Comparison of ENCODE assay signal across 37 cellular contexts in genomic region chr9:120040896-120041295, GRCh38.
"Had no signal": no experiment of that assay in that cellular context is flagged by ENCODE, and none has a peak within 500 bp of the region (broad histone marks: within the 10 kb centered on the region; RNA-seq: fewer than 3 reads in every experiment).

No MANE protein-coding gene starts in this region.

- H3K4me3 Mint-ChIP-seq: activated B cell treated with CpG ODN at 0.5 μM for 24 hours; activated CD4-positive, alpha-beta memory T cell treated with anti-CD3 and anti-CD28 coated beads for 36 hours; activated naive CD4-positive, alpha-beta T cell treated with anti-CD3 and anti-CD28 coated beads, Interleukin-2, amount 10 ng/mL, durations not matched to agents 7 days and 5 days; activated naive CD8-positive, alpha-beta T cell; activated naive CD8-positive, alpha-beta T cell treated with anti-CD3 and anti-CD28 coated beads, Interleukin-2, amount 50 U/mL, for 24 hours; activated T-cell treated with anti-CD3 and anti-CD28 coated beads, Interleukin-2, amount 50 U/mL, for 4 hours had no signal

- H3K27me3 Mint-ChIP-seq: activated B cell treated with CpG ODN at 0.5 μM for 24 hours; activated CD4-positive, alpha-beta memory T cell treated with anti-CD3 and anti-CD28 coated beads for 36 hours; activated naive CD4-positive, alpha-beta T cell treated with anti-CD3 and anti-CD28 coated beads, Interleukin-2, amount 10 ng/mL, durations not matched to agents 7 days and 5 days; activated naive CD8-positive, alpha-beta T cell had no signal

- H3K27ac ChIP-seq: brain microvascular endothelial cell, colonic mucosa, RWPE1, VCaP had no signal

- H3K4me1 Mint-ChIP-seq: activated B cell treated with CpG ODN at 0.5 μM for 24 hours; activated naive CD4-positive, alpha-beta T cell treated with anti-CD3 and anti-CD28 coated beads, Interleukin-2, amount 10 ng/mL, durations not matched to agents 7 days and 5 days; activated naive CD8-positive, alpha-beta T cell treated with anti-CD3 and anti-CD28 coated beads, Interleukin-2, amount 50 U/mL, for 24 hours had no signal

- H3K36me3 Mint-ChIP-seq: activated CD4-positive, alpha-beta memory T cell treated with anti-CD3 and anti-CD28 coated beads for 36 hours; activated naive CD4-positive, alpha-beta T cell treated with anti-CD3 and anti-CD28 coated beads, Interleukin-2, amount 10 ng/mL, durations not matched to agents 7 days and 5 days; activated naive CD8-positive, alpha-beta T cell had no signal

- H3K9me3 Mint-ChIP-seq: activated B cell treated with CpG ODN at 0.5 μM for 24 hours; activated CD4-positive, alpha-beta memory T cell treated with anti-CD3 and anti-CD28 coated beads for 36 hours; activated naive CD8-positive, alpha-beta T cell treated with anti-CD3 and anti-CD28 coated beads, Interleukin-2, amount 50 U/mL, for 24 hours; activated T-cell treated with anti-CD3 and anti-CD28 coated beads, Interleukin-2, amount 50 U/mL, for 4 hours had no signal

- H3K9me3 ChIP-seq: colonic mucosa, MG63 had no signal

- H3K27me3 ChIP-seq: brain microvascular endothelial cell, colonic mucosa, MG63 had no signal

- H3K36me3 ChIP-seq: brain microvascular endothelial cell, colonic mucosa, MG63 had no signal

- H3K4me1 ChIP-seq: colonic mucosa had no signal

- H3K27ac Mint-ChIP-seq: activated B cell treated with CpG ODN at 0.5 μM for 24 hours; activated CD4-positive, alpha-beta memory T cell treated with anti-CD3 and anti-CD28 coated beads for 36 hours; activated naive CD4-positive, alpha-beta T cell treated with anti-CD3 and anti-CD28 coated beads, Interleukin-2, amount 10 ng/mL, durations not matched to agents 7 days and 5 days; activated naive CD8-positive, alpha-beta T cell; activated naive CD8-positive, alpha-beta T cell treated with anti-CD3 and anti-CD28 coated beads, Interleukin-2, amount 50 U/mL, for 24 hours had no signal

- ATAC-seq: activated naive CD8-positive, alpha-beta T cell treated with anti-CD3 and anti-CD28 coated beads, Interleukin-2, amount 50 U/mL, for 24 hours; activated T-cell treated with anti-CD3 and anti-CD28 coated beads, Interleukin-2, amount 50 U/mL, for 4 hours; Panc1; Right ventricle myocardium inferior had no signal

- DNase-seq: activated B cell treated with CpG ODN at 0.5 μM for 24 hours; activated CD4-positive, alpha-beta memory T cell treated with anti-CD3 and anti-CD28 coated beads for 36 hours; activated CD4-positive, alpha-beta T cell treated with anti-CD3 and anti-CD28 coated beads for 4 hours; activated CD4-positive, alpha-beta T cell treated with anti-CD3 and anti-CD28 coated beads, Interleukin-2, amount 50 U/mL, for 1 hour; activated CD4-positive, CD25-positive, alpha-beta regulatory T cell treated with anti-CD3 and anti-CD28 coated beads, Interleukin-2, amount 50 U/mL, for 72 hours; activated CD8-positive, alpha-beta memory T cell treated with anti-CD3 and anti-CD28 coated beads, Interleukin-2, amount 50 U/mL, for 4 hours; activated effector memory CD4-positive, alpha-beta T cell treated with Interleukin-2 at 50 U/mL for 16 hours; activated naive CD4-positive, alpha-beta T cell treated with anti-CD3 and anti-CD28 coated beads, Interleukin-2, amount 10 ng/mL, durations not matched to agents 7 days and 5 days; activated naive CD8-positive, alpha-beta T cell treated with anti-CD3 and anti-CD28 coated beads, Interleukin-2, amount 50 U/mL, for 24 hours; activated T-cell treated with anti-CD3 and anti-CD28 coated beads for 4 hours; activated T-cell treated with anti-CD3 and anti-CD28 coated beads, Interleukin-2, amount 50 U/mL, for 4 hours; anterior cingulate cortex; brain microvascular endothelial cell; central memory CD4-positive, alpha-beta T cell; colonic mucosa; MG63; MV-4-11; NCI-H1092 treated with DMSO at 0.1 percent for 48 hours; NCI-H1417; NCI-H146; NCI-H187; NCI-H2029 treated with DMSO at 0.1 percent for 48 hours; NCI-H2107; NCI-H2171; NCI-H510A; NCI-H526; NCI-H748 treated with DMSO at 0.1 percent for 48 hours; SIG-M5; SW 1271; T-helper 1 cell; T-helper 2 cell; T-helper 9 cell had no signal

- H3K4me3 ChIP-seq: colonic mucosa, MG63 had no signal
